8 cellular contexts compared by ENCODE assay signal in the genomic region with DNA sequence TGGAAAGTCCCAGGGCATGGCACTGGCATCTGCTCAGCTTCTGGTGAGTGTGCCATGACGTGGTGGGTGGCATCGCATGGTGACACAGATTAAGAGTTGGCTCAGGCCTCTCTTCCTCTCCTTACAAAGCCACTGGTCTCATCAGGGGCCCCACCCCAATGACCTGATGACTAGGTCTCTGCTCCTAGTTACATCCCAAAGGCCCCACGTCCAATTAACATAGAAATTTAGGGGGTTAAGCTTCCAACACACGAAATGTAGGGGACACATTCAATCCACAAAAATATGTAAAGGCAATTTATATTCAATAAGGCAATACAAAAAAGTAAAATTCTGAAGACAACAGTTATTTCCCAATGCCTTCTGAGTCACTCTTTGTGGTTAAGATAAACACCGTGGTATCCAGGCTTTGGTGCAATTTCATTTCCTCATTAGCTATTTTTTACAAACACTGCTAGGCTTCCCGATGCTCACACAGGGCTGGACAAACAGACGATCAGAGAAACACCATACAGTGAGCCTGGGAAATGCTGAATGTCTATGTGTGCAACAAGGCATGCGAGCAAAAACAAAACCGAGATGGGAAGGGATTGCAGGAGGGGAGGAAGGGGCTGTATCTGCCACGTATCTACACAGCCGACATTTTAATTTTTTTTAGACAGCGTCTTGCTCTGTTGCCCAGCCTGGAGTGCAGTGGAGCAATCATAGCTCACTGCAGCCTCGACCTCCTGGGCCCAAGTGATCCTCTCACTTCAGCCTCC.
DNase-seq lines count a peak whose midpoint lies in the region; ATAC-seq, FAIRE-seq and TF ChIP-seq lines count a peak whose summit lies in the region.

No MANE protein-coding gene starts in this region.

- peak; percentile 58 for FAIRE-seq in islet of Langerhans (lab: Jason Lieb, UNC)

- H3K4me1 Mint-ChIP-seq in activated naive CD8-positive, alpha-beta T cell treated with anti-CD3 and anti-CD28 coated beads, Interleukin-2, amount 50 U/mL, for 24 hours = peaks cover 100% of the 10 kb centered on the region

- no peak overlapping the region for H3K4me3 ChIP-seq in suprapubic skin

- ATAC-seq in HG02642 (IDR thresholded peaks at IDR 0.05; ENCODE audit: poor library complexity, unreplicated experiment) = peak; percentile 19
- peak; percentile 27 for ATAC-seq in activated naive CD8-positive, alpha-beta T cell treated with anti-CD3 and anti-CD28 coated beads, Interleukin-2, amount 50 U/mL, for 24 hours

- no peaks in the 10 kb centered on the region for H3K27me3 Mint-ChIP-seq in activated naive CD8-positive, alpha-beta T cell treated with anti-CD3 and anti-CD28 coated beads, Interleukin-2, amount 50 U/mL, for 24 hours

- DNase-seq in GM03348 (ENCODE audit: low spot score) (peak; percentile 84), OCI-M1 (lab: John Stamatoyannopoulos, UW) (peak; percentile 95), suprapubic skin (ENCODE audit: low spot score in 2 of 2) (no peak), SK-N-DZ (ENCODE audit: low spot score) (no peak), NCI-H1417 treated with DMSO at 0.1 percent for 48 hours (lab: John Stamatoyannopoulos, UW) (no peak)
- DNase-seq in activated naive CD8-positive, alpha-beta T cell treated with anti-CD3 and anti-CD28 coated beads, Interleukin-2, amount 50 U/mL, for 24 hours = peak; percentile 63

- H3K36me3 ChIP-seq in suprapubic skin = peaks cover 20% of the 10 kb centered on the region

- WGBS in suprapubic skin = 54% methylated on average over 13 of the region's 13 CpGs

- H3K36me3 Mint-ChIP-seq in activated naive CD8-positive, alpha-beta T cell treated with anti-CD3 and anti-CD28 coated beads, Interleukin-2, amount 50 U/mL, for 24 hours (ENCODE audit: low read depth) = peaks cover 56% of the 10 kb centered on the region

- peak overlapping the region; percentile 82 for H3K27ac ChIP-seq in suprapubic skin

- H3K4me1 ChIP-seq in suprapubic skin = peaks cover 59% of the 10 kb centered on the region

- H3K9me3 Mint-ChIP-seq in activated naive CD8-positive, alpha-beta T cell treated with anti-CD3 and anti-CD28 coated beads, Interleukin-2, amount 50 U/mL, for 24 hours = peaks cover 4% of the 10 kb centered on the region

- peak overlapping the region; percentile 93 for H3K27ac Mint-ChIP-seq in activated naive CD8-positive, alpha-beta T cell treated with anti-CD3 and anti-CD28 coated beads, Interleukin-2, amount 50 U/mL, for 24 hours

- no peak for TF ChIP-seq EP300 in suprapubic skin (IDR thresholded peaks at IDR 0.05)

- peak overlapping the region; percentile 48 for H3K4me3 Mint-ChIP-seq in activated naive CD8-positive, alpha-beta T cell treated with anti-CD3 and anti-CD28 coated beads, Interleukin-2, amount 50 U/mL, for 24 hours

- no peak for TF ChIP-seq POLR2A in suprapubic skin (IDR thresholded peaks at IDR 0.05)

- no peak for TF ChIP-seq CTCF in suprapubic skin (IDR thresholded peaks at IDR 0.05)

- no peaks in the 10 kb centered on the region for H3K27me3 ChIP-seq in suprapubic skin

- H3K9me3 ChIP-seq in suprapubic skin = no peaks in the 10 kb centered on the region

Comparison
In these comparisons a context has a peak if more than half of its experiments do, and no peak if none do; other contexts are left out.
1. DNase-seq: peak in GM03348 (single experiment), OCI-M1 (single experiment) and activated naive CD8-positive, alpha-beta T cell treated with anti-CD3 and anti-CD28 coated beads, Interleukin-2, amount 50 U/mL, for 24 hours (single experiment); none in suprapubic skin (0 of 2), SK-N-DZ (single experiment) and NCI-H1417 treated with DMSO at 0.1 percent for 48 hours (single experiment).